ENCODE assay signal across 8 cellular contexts in the genomic region with DNA sequence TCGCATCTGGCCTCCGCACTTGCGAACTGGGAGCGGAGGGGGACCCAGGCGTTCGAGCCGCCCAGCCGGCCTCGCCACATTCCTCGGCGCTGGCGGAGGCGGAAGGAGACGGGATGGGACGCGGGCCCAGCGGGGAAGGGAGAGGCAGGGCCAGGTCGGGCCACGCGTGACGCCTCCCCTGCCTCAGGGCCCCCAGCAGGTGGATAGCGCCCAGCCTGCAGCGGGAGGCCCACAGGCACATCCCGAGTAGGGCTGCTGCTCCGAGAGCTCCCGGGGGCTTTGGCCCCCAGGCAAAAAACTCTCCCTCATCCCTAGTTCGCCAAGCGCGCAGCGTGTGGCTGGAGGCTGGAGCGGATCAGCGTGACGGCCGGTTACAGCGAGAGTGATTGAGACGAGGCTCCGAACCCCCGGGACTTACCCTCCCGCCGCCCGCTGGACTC. TPM values are rescaled to one million over a fixed set of nuclear protein-coding genes. Genes with fewer than 3 reads are reported as not detected.
DNase-seq lines count a peak whose midpoint lies in the region; ATAC-seq and TF ChIP-seq lines count a peak whose summit lies in the region.

No MANE protein-coding gene starts in this region.

- peak overlapping the region; percentile 94 for H3K4me3 ChIP-seq in AG04449 (ENCODE audit: low read depth, low read length)
- H3K4me3 ChIP-seq in GM23338: peak overlapping the region; percentile 92
- peak overlapping the region; percentile 83 to 97 (median 94) for H3K4me3 ChIP-seq in esophagus squamous epithelium

- peak overlapping the region; percentile 98 for H3K4me2 ChIP-seq in GM23338

- H3K27me3 Mint-ChIP-seq in GM23338 (ENCODE audit: insufficient read depth, low read depth, poor library complexity): peaks cover 64% of the 10 kb centered on the region
- peaks cover 17 to 19% of the 10 kb centered on the region in 2 donors for H3K27me3 Mint-ChIP-seq in natural killer cell treated with Interleukin-12 subunit alpha and Interleukin-12 subunit beta and Interleukin-15 and Interleukin-18, amount 100 ng/mL, for 72 hours

- H3K27me3 ChIP-seq in GM23338 (ENCODE audit: insufficient read depth) (peaks cover 65% of the 10 kb centered on the region), esophagus squamous epithelium (peaks cover 0 to 25% (median 0%) of the 10 kb centered on the region in 4 donors)

- no peaks in the 10 kb centered on the region for H4K20me1 ChIP-seq in GM23338 (replicated peaks; ENCODE audit: insufficient read depth)

- intact Hi-C loops in esophagus squamous epithelium (cut with DNase I): no loop called here

- POLR2A ChIA-PET in AG04449 (lab: Yijun Ruan, JAX): interaction anchor here (1.0 to 2.0 kb wide), 5 partner anchors 8 to 98 kb away, joined by 3 to 13 read pairs (median 7); a partner anchor contains a TSS

- no peaks in the 10 kb centered on the region for H3K9me3 ChIP-seq in esophagus squamous epithelium

- H3K27ac ChIP-seq in GM23338 (ENCODE audit: low read depth): no peak overlapping the region
- H3K27ac ChIP-seq in esophagus squamous epithelium: peak overlapping the region; percentile 98 to 99 (median 98)

- H3K9me2 ChIP-seq in GM23338 (ENCODE audit: insufficient read depth): no peaks in the 10 kb centered on the region

- peaks cover 46% of the 10 kb centered on the region for H3K4me1 ChIP-seq in GM23338 (ENCODE audit: insufficient read depth)
- H3K4me1 ChIP-seq in esophagus squamous epithelium: peaks cover 54 to 91% (median 71%) of the 10 kb centered on the region in 3 donors

- peak in 1 of 4 donors; percentile 47 for TF ChIP-seq POLR2A in esophagus squamous epithelium (IDR thresholded peaks at IDR 0.05)

- DNase-seq in AG04449 (ENCODE audit: low read depth, low spot score) (no peak), GM23338 (ENCODE audit: low spot score) (peak; percentile 48), T1000 (lab: John Stamatoyannopoulos, UW) (peak; percentile 34), esophagus squamous epithelium (lab: John Stamatoyannopoulos, UW) (no peak), inferior parietal cortex (ENCODE audit: extremely low spot score) (no peak), midbrain (lab: John Stamatoyannopoulos, UW) (no peak)
- no peak for DNase-seq in natural killer cell treated with Interleukin-12 subunit alpha and Interleukin-12 subunit beta and Interleukin-15 and Interleukin-18, amount 100 ng/mL, for 72 hours (ENCODE audit: low spot score)

- TF ChIP-seq CTCF in AG04449 (IDR thresholded peaks at IDR 0.05; ENCODE audit: insufficient read depth, low read length, missing control alignments): no peak
- no peak for TF ChIP-seq CTCF in GM23338 (conservative IDR thresholded peaks at IDR 0.05; ENCODE audit: low read depth in 2 of 2)
- peak in 2 of 6 experiments; percentile 8 to 10 for TF ChIP-seq CTCF in esophagus squamous epithelium (IDR thresholded peaks at IDR 0.05)

- CTCF ChIA-PET in AG04449 (lab: Yijun Ruan, JAX): interaction anchor here (1.0 to 6.4 kb wide), 9 partner anchors 9 to 98 kb away, joined by 3 to 120 read pairs (median 5); a partner anchor contains a TSS

- peaks cover 39% of the 10 kb centered on the region for H3K4me1 Mint-ChIP-seq in GM23338
- H3K4me1 Mint-ChIP-seq in natural killer cell treated with Interleukin-12 subunit alpha and Interleukin-12 subunit beta and Interleukin-15 and Interleukin-18, amount 100 ng/mL, for 72 hours (ENCODE audit: low read depth in 2 of 2): peaks cover 29 to 32% of the 10 kb centered on the region in 2 donors

- H3K36me3 ChIP-seq in GM23338 (ENCODE audit: insufficient read depth) (no peaks in the 10 kb centered on the region; the same call in 1 of the 2 replicates), esophagus squamous epithelium (peaks cover 6 to 30% (median 14%) of the 10 kb centered on the region in 3 donors)

- peaks cover 7% of the 10 kb centered on the region; the same call in 1 of the 2 replicates for H3K79me2 ChIP-seq in GM23338 (replicated peaks; ENCODE audit: insufficient read depth)

- peaks cover 36% of the 10 kb centered on the region for H3F3A ChIP-seq in GM23338 (replicated peaks; ENCODE audit: low read depth)

- 0% methylated on average over 7 of the region's 41 CpGs; no CpG with 5 or more reads in 1 of the 2 donors for WGBS in esophagus squamous epithelium, 2 donors

- H3K36me3 Mint-ChIP-seq in GM23338 (ENCODE audit: low read depth): peaks cover 17% of the 10 kb centered on the region
- no peaks in the 10 kb centered on the region for H3K36me3 Mint-ChIP-seq in natural killer cell treated with Interleukin-12 subunit alpha and Interleukin-12 subunit beta and Interleukin-15 and Interleukin-18, amount 100 ng/mL, for 72 hours

- H3K4me3 Mint-ChIP-seq in GM23338: peak overlapping the region; percentile 86
- H3K4me3 Mint-ChIP-seq in natural killer cell treated with Interleukin-12 subunit alpha and Interleukin-12 subunit beta and Interleukin-15 and Interleukin-18, amount 100 ng/mL, for 72 hours: peak overlapping the region; percentile 92

- H2AFZ ChIP-seq in GM23338: no peak overlapping the region

- no peak for ATAC-seq in GM23338
- no peak for ATAC-seq in natural killer cell treated with Interleukin-12 subunit alpha and Interleukin-12 subunit beta and Interleukin-15 and Interleukin-18, amount 100 ng/mL, for 72 hours
- no peak for ATAC-seq in HG02798 (IDR thresholded peaks at IDR 0.05; ENCODE audit: poor library complexity, unreplicated experiment)

- H3K27ac Mint-ChIP-seq in GM23338: no peak overlapping the region
- no peak overlapping the region for H3K27ac Mint-ChIP-seq in natural killer cell treated with Interleukin-12 subunit alpha and Interleukin-12 subunit beta and Interleukin-15 and Interleukin-18, amount 100 ng/mL, for 72 hours

- H3K9me3 Mint-ChIP-seq in GM23338: peaks cover 3% of the 10 kb centered on the region; the same call in 1 of the 3 replicates
- H3K9me3 Mint-ChIP-seq in natural killer cell treated with Interleukin-12 subunit alpha and Interleukin-12 subunit beta and Interleukin-15 and Interleukin-18, amount 100 ng/mL, for 72 hours: no peaks in the 10 kb centered on the region

TF ChIP-seq in GM23338, 12 proteins besides CTCF, POLR2A, EP300 and RAD21:
- TF ChIP-seq, protein P1, sequence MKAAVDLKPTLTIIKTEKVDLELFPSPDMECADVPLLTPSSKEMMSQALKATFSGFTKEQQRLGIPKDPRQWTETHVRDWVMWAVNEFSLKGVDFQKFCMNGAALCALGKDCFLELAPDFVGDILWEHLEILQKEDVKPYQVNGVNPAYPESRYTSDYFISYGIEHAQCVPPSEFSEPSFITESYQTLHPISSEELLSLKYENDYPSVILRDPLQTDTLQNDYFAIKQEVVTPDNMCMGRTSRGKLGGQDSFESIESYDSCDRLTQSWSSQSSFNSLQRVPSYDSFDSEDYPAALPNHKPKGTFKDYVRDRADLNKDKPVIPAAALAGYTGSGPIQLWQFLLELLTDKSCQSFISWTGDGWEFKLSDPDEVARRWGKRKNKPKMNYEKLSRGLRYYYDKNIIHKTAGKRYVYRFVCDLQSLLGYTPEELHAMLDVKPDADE (IDR thresholded peaks at IDR 0.05): no peak
- no peak for TF ChIP-seq STAT1 (IDR thresholded peaks at IDR 0.05; ENCODE audit: unreplicated experiment)

RNA-seq across cellular contexts. Expression of a gene that starts 0.8 kb away (rescaled TPM):
- 24.2 and 24.8 TPM in 2 replicates for total RNA-seq in GM23338 (2014; rRNA removed; shearing (Covaris generic))
- 10.9 and 13.8 TPM in 2 replicates for polyA plus RNA-seq in GM23338 (2016; fragmentation: Nextera tagmentation; extraction: Ambion mirVana)
- 10 to 100 TPM; 41.0 to 55.8 (median 55.1) TPM for total RNA-seq in esophagus squamous epithelium
- under 1 TPM in 1 of 2 donors, not detected in 1; 0.73 TPM for total RNA-seq in natural killer cell treated with Interleukin-12 subunit alpha and Interleukin-12 subunit beta and Interleukin-15 and Interleukin-18, amount 100 ng/mL, for 72 hours

RNA-seq across cellular contexts. Expression of a gene that starts 5.6 kb away (rescaled TPM):
- total RNA-seq in GM23338 (2014; rRNA removed; shearing (Covaris generic)): 1.1 and 1.7 TPM in 2 replicates
- polyA plus RNA-seq in GM23338 (2016; fragmentation: Nextera tagmentation; extraction: Ambion mirVana): 2.7 and 3.0 TPM in 2 replicates
- under 1 TPM in 1 of 4 donors, not detected in 3; 0.76 TPM for total RNA-seq in esophagus squamous epithelium
- total RNA-seq in natural killer cell treated with Interleukin-12 subunit alpha and Interleukin-12 subunit beta and Interleukin-15 and Interleukin-18, amount 100 ng/mL, for 72 hours: not detected

RNA-seq across cellular contexts. Expression of a gene that starts 6.3 kb away (rescaled TPM):
- total RNA-seq in GM23338 (2014; rRNA removed; shearing (Covaris generic)): 2.9 and 5.0 TPM in 2 replicates
- 0.75 and 1.3 TPM in 2 replicates for polyA plus RNA-seq in GM23338 (2016; fragmentation: Nextera tagmentation; extraction: Ambion mirVana)
- under 1 TPM; 0.15 to 0.88 (median 0.43) TPM for total RNA-seq in esophagus squamous epithelium
- under 1 TPM; 0.17 to 0.39 TPM for total RNA-seq in natural killer cell treated with Interleukin-12 subunit alpha and Interleukin-12 subunit beta and Interleukin-15 and Interleukin-18, amount 100 ng/mL, for 72 hours

RNA-seq across cellular contexts. Expression of a gene that starts 16.9 kb away (rescaled TPM):
- 15.3 and 18.2 TPM in 2 replicates for total RNA-seq in GM23338 (2014; rRNA removed; shearing (Covaris generic))
- 16.5 and 19.0 TPM in 2 replicates for polyA plus RNA-seq in GM23338 (2016; fragmentation: Nextera tagmentation; extraction: Ambion mirVana)
- total RNA-seq in esophagus squamous epithelium: 10 to 100 TPM in 1 of 4 donors, 1 to 10 TPM in 3; 7.1 to 14.5 (median 8.8) TPM
- total RNA-seq in natural killer cell treated with Interleukin-12 subunit alpha and Interleukin-12 subunit beta and Interleukin-15 and Interleukin-18, amount 100 ng/mL, for 72 hours: 1 to 10 TPM; 3.9 to 8.0 TPM

Comparison
In these comparisons a context has a peak if more than half of its experiments do, and no peak if none do; other contexts are left out.
1. DNase-seq: peak in GM23338 (single experiment) and T1000 (single experiment); none in AG04449 (single experiment), esophagus squamous epithelium (single experiment), natural killer cell treated with Interleukin-12 subunit alpha and Interleukin-12 subunit beta and Interleukin-15 and Interleukin-18, amount 100 ng/mL, for 72 hours (single experiment), inferior parietal cortex (single experiment) and midbrain (single experiment).
2. RNA of a gene that starts 0.8 kb away (total RNA-seq): 41.0 to 55.8 TPM in esophagus squamous epithelium and 24.2 to 24.8 TPM in GM23338; 0.73 TPM in natural killer cell treated with Interleukin-12 subunit alpha and Interleukin-12 subunit beta and Interleukin-15 and Interleukin-18, amount 100 ng/mL, for 72 hours; every median in the first group is over 10 times any median in the second.
3. Peak in every context shown above with its lines, with median percentiles within 50 percentile points of each other: H3K4me3 ChIP-seq.